In genomic region chr16:28522792-28523191, GRCh38 we compare ENCODE assay signal across 1 cellular context.
TF ChIP-seq lines count a peak whose summit lies in the region.

No MANE protein-coding gene starts in this region.

TF ChIP-seq in H1, 55 proteins besides CTCF, POLR2A, EP300 and RAD21:
- TF ChIP-seq CEBPB (IDR thresholded peaks at IDR 0.05; ENCODE audit: low read depth, low read length), result no peak
- TF ChIP-seq RFX5 (IDR thresholded peaks at IDR 0.05; ENCODE audit: borderline replicate concordance, low read depth, low read length), result no peak
- TF ChIP-seq KDM5A (IDR thresholded peaks at IDR 0.05; ENCODE audit: low read length), result no peak
- TF ChIP-seq MAFK (IDR thresholded peaks at IDR 0.05; ENCODE audit: low read depth, low read length), result no peak
- TF ChIP-seq EZH2 (IDR thresholded peaks at IDR 0.05; ENCODE audit: low read depth, low read length, severe bottlenecking), result no peak
- no peak for TF ChIP-seq TAF7 (optimal IDR thresholded peaks at IDR 0.05; ENCODE audit: borderline replicate concordance, low read depth, low read length)
- no peak for TF ChIP-seq HDAC6 (IDR thresholded peaks at IDR 0.05; ENCODE audit: low read depth, low read length)
